Comparison of ENCODE assay signal across 15 cellular contexts in the genomic region with DNA sequence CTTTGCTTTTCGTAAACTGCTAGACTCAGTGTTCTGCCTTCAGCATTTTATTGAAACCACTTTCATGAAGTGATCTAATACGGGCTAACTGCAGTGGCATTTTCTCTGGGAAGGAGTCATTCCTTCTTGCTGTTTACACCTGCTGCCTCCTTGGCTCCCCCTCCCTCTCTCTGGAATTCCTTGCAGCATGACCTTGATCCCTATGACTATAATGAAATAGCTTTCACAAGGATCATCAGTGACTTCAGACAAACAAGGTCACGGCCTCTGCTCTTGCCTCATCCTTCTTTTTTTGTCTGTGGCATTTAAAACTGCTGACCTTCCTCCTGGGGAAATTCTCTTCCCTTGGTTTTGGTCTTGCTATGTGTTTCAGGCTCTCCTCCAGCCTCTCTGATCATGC.
A peak's percentile ranks its signal among the peaks of the same experiment; 100 is the strongest.
DNase-seq lines count a peak whose midpoint lies in the region; ATAC-seq and TF ChIP-seq lines count a peak whose summit lies in the region.
"Had no signal": no experiment of that assay in that cellular context is flagged by ENCODE, and none has a peak within 500 bp of the region (broad histone marks: within the 10 kb centered on the region; RNA-seq: fewer than 3 reads in every experiment).

No MANE protein-coding gene starts in this region.

- H2BK15ac ChIP-seq in mesendoderm (replicated peaks; ENCODE audit: low read depth): no peak overlapping the region

- H4K20me1 ChIP-seq in OCI-LY7 (ENCODE audit: insufficient read depth, low read length): no peaks in the 10 kb centered on the region

- H3K27me3 ChIP-seq in AG04450 (ENCODE audit: control insufficient read depth, insufficient read depth, low read length): no peaks in the 10 kb centered on the region
- no peaks in the 10 kb centered on the region for H3K27me3 ChIP-seq in mesendoderm (ENCODE audit: insufficient read depth, low read length, poor library complexity)
- H3K27me3 ChIP-seq in H7 (ENCODE audit: control insufficient read depth, insufficient read depth, low read length): no peaks in the 10 kb centered on the region
- H3K27me3 ChIP-seq: BE2C, transverse colon had no signal

- no peak overlapping the region for H3K9ac ChIP-seq in mesendoderm (ENCODE audit: low read length)

- H3K27ac ChIP-seq in AG04450 (ENCODE audit: low read depth, low read length) (no peak overlapping the region), mesendoderm (ENCODE audit: low read depth, low read length) (no peak overlapping the region), OCI-LY7 (ENCODE audit: low read depth, low read length, poor library complexity, severe bottlenecking) (no peak overlapping the region)
- H3K27ac ChIP-seq: transverse colon, VCaP had no signal

- H2AFZ ChIP-seq in OCI-LY7 (ENCODE audit: low read length): no peak overlapping the region

- H3K23ac ChIP-seq in mesendoderm (ENCODE audit: low read length): no peak overlapping the region

- H3K4ac ChIP-seq in mesendoderm (ENCODE audit: low read depth, low read length): no peak overlapping the region

- POLR2A ChIA-PET in AG04450 (lab: Yijun Ruan, JAX) (no interaction called here), OCI-LY7 (lab: Charles Lee) (no interaction called here)

- ATAC-seq in HG03025 (IDR thresholded peaks at IDR 0.05; ENCODE audit: low FRiP score, unreplicated experiment): no peak
- ATAC-seq: activated naive CD4-positive, alpha-beta T cell treated with anti-CD3 and anti-CD28 coated beads, Interleukin-2, amount 50 U/mL, for 72 hours had no signal

- H2BK120ac ChIP-seq in mesendoderm (ENCODE audit: low read depth, low read length): no peak overlapping the region

- H3K4me3 ChIP-seq in AG04450 (ENCODE audit: low read depth, low read length) (no peak overlapping the region), astrocyte of the spinal cord (ENCODE audit: low read depth, low read length) (no peak overlapping the region), mesendoderm (ENCODE audit: low read length) (no peak overlapping the region), OCI-LY7 (ENCODE audit: low read depth, low read length, poor library complexity, severe bottlenecking) (no peak overlapping the region), H7 (ENCODE audit: insufficient read depth, low read depth, low read length) (no peak overlapping the region)
- H3K4me3 ChIP-seq: transverse colon had no signal

- no peaks in the 10 kb centered on the region for H3K9me2 ChIP-seq in OCI-LY7 (ENCODE audit: insufficient read depth, low read length)

- intact Hi-C loops in OCI-LY7 (cut with micrococcal nuclease; ENCODE audit: unreplicated experiment): no loop called here

- DNase-seq in AG04450 (ENCODE audit: low read depth, low spot score): peak; percentile 43
- peak; percentile 65 for DNase-seq in HT1080 (ENCODE audit: low read depth)
- DNase-seq in astrocyte of the spinal cord (ENCODE audit: low read depth, low spot score): peak; percentile 56
- peak; percentile 78 for DNase-seq in mesendoderm
- DNase-seq in OCI-LY7 (ENCODE audit: low spot score): no peak
- DNase-seq in H7: no peak
- DNase-seq in NCI-H2107 (lab: John Stamatoyannopoulos, UW): no peak
- DNase-seq: BE2C, cerebellar nuclear complex, NCI-H187 treated with DMSO at 0.1 percent for 48 hours, posterior cingulate gyrus, transverse colon had no signal

- H2BK5ac ChIP-seq in mesendoderm (ENCODE audit: low read length): no peak overlapping the region

- H3K4me1 ChIP-seq in mesendoderm (ENCODE audit: control insufficient read depth, low read depth, low read length) (no peaks in the 10 kb centered on the region), OCI-LY7 (ENCODE audit: insufficient read depth, low read length, poor library complexity, severe bottlenecking) (no peaks in the 10 kb centered on the region)
- H3K4me1 ChIP-seq: BE2C, transverse colon had no signal

- CTCF ChIA-PET in AG04450 (lab: Charles Lee): no interaction called here
- CTCF ChIA-PET in OCI-LY7 (lab: Charles Lee; ENCODE audit: unreplicated experiment): no interaction called here

- no CpG with 5 or more reads among the region's 3 CpGs for WGBS in mesendoderm (ENCODE audit: extremely low coverage, insufficient coverage, low lambda C conversion rate)

- H3K9me3 ChIP-seq in AG04450 (ENCODE audit: control insufficient read depth, insufficient read depth, low read length): no peaks in the 10 kb centered on the region
- no peaks in the 10 kb centered on the region for H3K9me3 ChIP-seq in OCI-LY7 (ENCODE audit: low read length)
- H3K9me3 ChIP-seq: BE2C, transverse colon had no signal

- no peaks in the 10 kb centered on the region for H3K79me1 ChIP-seq in mesendoderm (ENCODE audit: low read length)

- H4K8ac ChIP-seq in mesendoderm (ENCODE audit: low read depth, low read length): no peak overlapping the region

- H4K5ac ChIP-seq in mesendoderm (ENCODE audit: low read length): no peak overlapping the region

- BruUV-seq in OCI-LY7 (replicated peaks; lab: Mats Ljungman, UMichigan): no TSS peak

- no peak overlapping the region for H2AK5ac ChIP-seq in mesendoderm (ENCODE audit: low read length)

- H3K4me2 ChIP-seq in mesendoderm (ENCODE audit: low read length): no peak overlapping the region
- H3K4me2 ChIP-seq in OCI-LY7 (ENCODE audit: low read length): no peak overlapping the region

- no peaks in the 10 kb centered on the region for H3K79me2 ChIP-seq in mesendoderm (ENCODE audit: control insufficient read depth, insufficient read depth, low read length)
- no peaks in the 10 kb centered on the region for H3K79me2 ChIP-seq in OCI-LY7 (ENCODE audit: insufficient read depth, low read depth, low read length)

- no peak overlapping the region for H3K18ac ChIP-seq in mesendoderm (ENCODE audit: low read length)

- H3K56ac ChIP-seq in mesendoderm (ENCODE audit: low read length): no peak overlapping the region

- in situ Hi-C loops in astrocyte of the spinal cord (cut with HindIII; ENCODE audit: low sequenced_read_pairs): no loop called here

- TF ChIP-seq CTCF in AG04450 (IDR thresholded peaks at IDR 0.05; ENCODE audit: low read depth, low read length) (no peak), astrocyte of the spinal cord (IDR thresholded peaks at IDR 0.05; ENCODE audit: low read depth, low read length) (no peak), OCI-LY7 (conservative IDR thresholded peaks at IDR 0.05; ENCODE audit: low read length) (no peak)

- H3K36me3 ChIP-seq in mesendoderm (ENCODE audit: control insufficient read depth, insufficient read depth, low read length): no peaks in the 10 kb centered on the region
- H3K36me3 ChIP-seq in OCI-LY7 (ENCODE audit: insufficient read depth, low read length): no peaks in the 10 kb centered on the region
- H3K36me3 ChIP-seq in H7 (replicated peaks; ENCODE audit: control insufficient read depth, insufficient read depth, low read length): peaks cover 14% of the 10 kb centered on the region
- H3K36me3 ChIP-seq: transverse colon had no signal

Comparison
In these comparisons a context has a peak if more than half of its experiments do, and no peak if none do; other contexts are left out.
1. DNase-seq: peak in AG04450 (single experiment), HT1080 (single experiment), astrocyte of the spinal cord (single experiment) and mesendoderm (single experiment); none in OCI-LY7 (single experiment), H7 (single experiment) and NCI-H2107 (single experiment).